In genomic region chr14:103629503-103630121, GRCh38 we compare ENCODE assay signal across 8 cellular contexts. TPM values are rescaled to one million over a fixed set of nuclear protein-coding genes. Genes with fewer than 3 reads are reported as not detected.
A peak's percentile ranks its signal among the peaks of the same experiment; 100 is the strongest.
DNase-seq lines count a peak whose midpoint lies in the region; ATAC-seq and TF ChIP-seq lines count a peak whose summit lies in the region.

No MANE protein-coding gene starts in this region.

- in situ Hi-C loops in astrocyte of the cerebellum (cut with HindIII; ENCODE audit: low sequenced_read_pairs): no loop called here

- H3K4me3 ChIP-seq in astrocyte of the cerebellum (ENCODE audit: low read depth, low read length): peak overlapping the region; percentile 79
- peak overlapping the region; percentile 93 for H3K4me3 ChIP-seq in iPS-11a (ENCODE audit: low read depth, low read length)
- H3K4me3 ChIP-seq in sigmoid colon: peak overlapping the region; percentile 78 to 96 (median 86)

- TF ChIP-seq CTCF in astrocyte of the cerebellum (IDR thresholded peaks at IDR 0.05; ENCODE audit: low read depth, low read length, missing control alignments) (no peak), sigmoid colon (IDR thresholded peaks at IDR 0.05) (no peak)

- peak overlapping the region; percentile 97 to 100 (median 100) for H3K27ac ChIP-seq in sigmoid colon

- H3K27me3 ChIP-seq in sigmoid colon: no peaks in the 10 kb centered on the region

- no peaks in the 10 kb centered on the region for H3K9me3 ChIP-seq in sigmoid colon

- H3K36me3 ChIP-seq in sigmoid colon: peaks cover 0 to 3% (median 0%) of the 10 kb centered on the region in 4 donors

- intact Hi-C loops in sigmoid colon (cut with DNase I): loop anchor here (2.0 kb wide), 1 partner anchor 53 kb away; no protein-coding TSS in a partner anchor

- peak; percentile 62 for DNase-seq in NCI-H748 (lab: John Stamatoyannopoulos, UW; ENCODE audit: unreplicated experiment)
- DNase-seq in NCI-H748 treated with DMSO at 0.1 percent for 48 hours (lab: John Stamatoyannopoulos, UW): no peak
- DNase-seq in RPMI8226: peak; percentile 44
- no peak for DNase-seq in astrocyte of the cerebellum (ENCODE audit: low read depth)
- peak; percentile 78 for DNase-seq in sigmoid colon
- no peak for DNase-seq in SKM-1 treated with dmso at 0.1 percent for 144 hours (lab: John Stamatoyannopoulos, UW; ENCODE audit: unreplicated experiment)

- 1% methylated on average over 71 of the region's 71 CpGs for WGBS in sigmoid colon, 2 donors

- no peak for TF ChIP-seq POLR2A in sigmoid colon (IDR thresholded peaks at IDR 0.05)

- ATAC-seq in HG02852 (IDR thresholded peaks at IDR 0.05; ENCODE audit: unreplicated experiment): peak; percentile 31

- H3K4me1 ChIP-seq in sigmoid colon: peaks cover 0 to 70% (median 60%) of the 10 kb centered on the region in 4 donors

- no peak for TF ChIP-seq EP300 in sigmoid colon (IDR thresholded peaks at IDR 0.05)

RNA-seq across cellular contexts. Expression of gene KLC1, which starts 0.6 kb away (rescaled TPM):
- 100 to 1,000 TPM; 216 to 399 (median 277) TPM for total RNA-seq in sigmoid colon
- 10 to 100 TPM; 25.0 to 81.2 (median 37.8) TPM for polyA plus RNA-seq in sigmoid colon

Comparison
In these comparisons a context has a peak if more than half of its experiments do, and no peak if none do; other contexts are left out.
1. DNase-seq: peak in NCI-H748 (single experiment), RPMI8226 (single experiment) and sigmoid colon (single experiment); none in NCI-H748 treated with DMSO at 0.1 percent for 48 hours (single experiment), astrocyte of the cerebellum (single experiment) and SKM-1 treated with dmso at 0.1 percent for 144 hours (single experiment).
2. Peak in every context shown above with its lines, with median percentiles within 50 percentile points of each other: H3K4me3 ChIP-seq.